Comparison of ENCODE assay signal across 18 cellular contexts in the genomic region with DNA sequence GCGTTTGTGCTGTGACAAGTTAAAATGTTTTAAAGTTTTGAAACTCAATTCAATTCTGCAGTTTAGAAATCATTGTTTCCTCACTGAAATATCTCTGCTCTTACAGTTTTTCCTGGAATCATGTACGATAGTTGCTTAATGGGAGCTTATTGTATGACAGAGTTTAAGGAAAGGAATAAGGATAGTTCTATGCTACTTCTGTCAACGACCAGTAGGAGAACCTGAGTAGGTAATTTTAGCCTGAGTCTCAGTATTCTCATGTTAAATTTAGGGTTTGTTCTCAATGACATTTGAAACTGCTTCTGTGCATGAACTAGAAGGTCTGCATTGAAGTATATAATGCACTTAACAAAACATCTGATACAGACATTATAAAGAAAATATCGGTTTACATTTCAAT.
"Had no signal": no experiment of that assay in that cellular context is flagged by ENCODE, and none has a peak within 500 bp of the region (broad histone marks: within the 10 kb centered on the region; RNA-seq: fewer than 3 reads in every experiment).

No MANE protein-coding gene starts in this region.

- H3K4me3 ChIP-seq: coronary artery, heart left ventricle, right atrium auricular region, sigmoid colon, skin epidermis, testis, tibial nerve had no signal

- ATAC-seq: esophagus mucosa; heart left ventricle; left colon; naive thymus-derived CD4-positive, alpha-beta T cell; stimulated activated naive B cell treated with anti-CD40 and anti-IgM and Interleukin-4, amounts not matched to agents 10 μg/mL and 1 μg/mL and 100 μg/mL, for 72 hours; stimulated activated naive CD8-positive, alpha-beta T cell treated with anti-CD3 and anti-CD28 coated beads, Interleukin-15, amount 100 ng/mL, for 72 hours had no signal

- H3K27me3 ChIP-seq: heart left ventricle, right atrium auricular region, sigmoid colon, testis, tibial nerve had no signal

- H3K4me3 Mint-ChIP-seq: naive thymus-derived CD4-positive, alpha-beta T cell; nephron progenitor cell; stimulated activated naive B cell treated with anti-CD40 and anti-IgM and Interleukin-4, amounts not matched to agents 10 μg/mL and 1 μg/mL and 100 μg/mL, for 72 hours; stimulated activated naive CD8-positive, alpha-beta T cell treated with anti-CD3 and anti-CD28 coated beads, Interleukin-15, amount 100 ng/mL, for 72 hours had no signal

- H3K9me3 ChIP-seq: testis had no signal

- H3K36me3 ChIP-seq: heart left ventricle, right atrium auricular region, sigmoid colon, tibial nerve had no signal

- H3K27ac Mint-ChIP-seq: naive thymus-derived CD4-positive, alpha-beta T cell; nephron progenitor cell; stimulated activated naive B cell treated with anti-CD40 and anti-IgM and Interleukin-4, amounts not matched to agents 10 μg/mL and 1 μg/mL and 100 μg/mL, for 72 hours; stimulated activated naive CD8-positive, alpha-beta T cell treated with anti-CD3 and anti-CD28 coated beads, Interleukin-15, amount 100 ng/mL, for 72 hours had no signal

- H3K27ac ChIP-seq: coronary artery, heart left ventricle, right atrium auricular region, sigmoid colon, skin epidermis, testis, tibial nerve had no signal

- H3K4me1 Mint-ChIP-seq: naive thymus-derived CD4-positive, alpha-beta T cell; nephron progenitor cell; stimulated activated naive B cell treated with anti-CD40 and anti-IgM and Interleukin-4, amounts not matched to agents 10 μg/mL and 1 μg/mL and 100 μg/mL, for 72 hours; stimulated activated naive CD8-positive, alpha-beta T cell treated with anti-CD3 and anti-CD28 coated beads, Interleukin-15, amount 100 ng/mL, for 72 hours had no signal

- H3K4me1 ChIP-seq: heart left ventricle, right atrium auricular region, sigmoid colon, testis, tibial nerve had no signal

- H3K36me3 Mint-ChIP-seq: stimulated activated naive B cell treated with anti-CD40 and anti-IgM and Interleukin-4, amounts not matched to agents 10 μg/mL and 1 μg/mL and 100 μg/mL, for 72 hours had no signal

- DNase-seq: effector CD4-positive, alpha-beta T cell; heart left ventricle; hippocampal formation; left colon; naive thymus-derived CD4-positive, alpha-beta T cell; nephron progenitor cell; posterior cingulate gyrus; sigmoid colon; stimulated activated CD4-positive, alpha-beta T cell treated with anti-CD3 and anti-CD28 coated beads, Interleukin-2, amount 100 ng/mL, for 24 hours; stimulated activated CD4-positive, alpha-beta T cell treated with anti-CD3 and anti-CD28 coated beads, Interleukin-4, amount 100 ng/mL, for 4 hours; stimulated activated naive B cell treated with anti-CD40 and anti-IgM and Interleukin-4, amounts not matched to agents 10 μg/mL and 1 μg/mL and 100 μg/mL, for 72 hours; stimulated activated naive CD8-positive, alpha-beta T cell treated with anti-CD3 and anti-CD28 coated beads, Interleukin-15, amount 100 ng/mL, for 72 hours; testis had no signal

- H3K27me3 Mint-ChIP-seq: naive thymus-derived CD4-positive, alpha-beta T cell; stimulated activated naive B cell treated with anti-CD40 and anti-IgM and Interleukin-4, amounts not matched to agents 10 μg/mL and 1 μg/mL and 100 μg/mL, for 72 hours; stimulated activated naive CD8-positive, alpha-beta T cell treated with anti-CD3 and anti-CD28 coated beads, Interleukin-15, amount 100 ng/mL, for 72 hours had no signal
